In genomic region chr2:161763153-161763552, GRCh38 we compare ENCODE assay signal across 39 cellular contexts.
"Had no signal": no experiment of that assay in that cellular context is flagged by ENCODE, and none has a peak within 500 bp of the region (broad histone marks: within the 10 kb centered on the region; RNA-seq: fewer than 3 reads in every experiment).

No MANE protein-coding gene starts in this region.

- H3K27me3 Mint-ChIP-seq: activated naive CD4-positive, alpha-beta T cell treated with anti-CD3 and anti-CD28 coated beads, Interleukin-2, amount 10 ng/mL, durations not matched to agents 7 days and 5 days; activated T-helper 17 cell treated with anti-CD3 and anti-CD28 coated beads, Interleukin-2, amount 50 U/mL, for 72 hours; brain had no signal

- H3K36me3 Mint-ChIP-seq: activated naive CD4-positive, alpha-beta T cell treated with anti-CD3 and anti-CD28 coated beads, Interleukin-2, amount 10 ng/mL, durations not matched to agents 7 days and 5 days; activated naive CD4-positive, alpha-beta T cell treated with anti-CD3 and anti-CD28 coated beads, Interleukin-2, amount 50 U/mL, for 24 hours; activated naive CD4-positive, alpha-beta T cell treated with anti-CD3 and anti-CD28 coated beads, Interleukin-2, amount 50 U/mL, for 72 hours; activated naive CD8-positive, alpha-beta T cell; activated naive CD8-positive, alpha-beta T cell treated with anti-CD3 and anti-CD28 coated beads for 36 hours; activated naive CD8-positive, alpha-beta T cell treated with anti-CD3 and anti-CD28 coated beads, Interleukin-2, amount 10 ng/mL, durations not matched to agents 7 days and 5 days; brain had no signal

- H3K9me3 Mint-ChIP-seq: activated naive CD4-positive, alpha-beta T cell treated with anti-CD3 and anti-CD28 coated beads for 36 hours; activated naive CD4-positive, alpha-beta T cell treated with anti-CD3 and anti-CD28 coated beads, Interleukin-2, amount 10 ng/mL, durations not matched to agents 7 days and 5 days; activated naive CD4-positive, alpha-beta T cell treated with anti-CD3 and anti-CD28 coated beads, Interleukin-2, amount 50 U/mL, for 24 hours; activated naive CD4-positive, alpha-beta T cell treated with anti-CD3 and anti-CD28 coated beads, Interleukin-2, amount 50 U/mL, for 72 hours; activated naive CD8-positive, alpha-beta T cell treated with anti-CD3 and anti-CD28 coated beads for 36 hours; activated naive CD8-positive, alpha-beta T cell treated with anti-CD3 and anti-CD28 coated beads, Interleukin-2, amount 10 ng/mL, durations not matched to agents 7 days and 5 days; activated naive CD8-positive, alpha-beta T cell treated with anti-CD3 and anti-CD28 coated beads, Interleukin-2, amount 50 U/mL, for 24 hours; activated T-cell treated with anti-CD3 and anti-CD28 coated beads, Interleukin-2, amount 50 U/mL, for 24 hours; activated T-cell treated with anti-CD3 and anti-CD28 coated beads, Interleukin-2, amount 50 U/mL, for 4 hours; activated T-cell treated with anti-CD3 and anti-CD28 coated beads, Interleukin-2, amount 50 U/mL, for 72 hours; activated T-helper 1 cell treated with anti-CD3 and anti-CD28 coated beads, Interleukin-12 subunit alpha, Interleukin-12 subunit beta, Interleukin-2, Interleukin-4 antibody, amounts not matched to agents 30 ng/mL and 10 ng/mL and 1 ng/mL, durations not matched to agents 14 hours and 24 hours and 36 hours; activated T-helper 17 cell treated with anti-CD3 and anti-CD28 coated beads, Interleukin-2, amount 50 U/mL, for 72 hours; activated T-helper 2 cell treated with anti-CD3 and anti-CD28 coated beads, Interferon-gamma antibody, Interleukin-2, Interleukin-4, amounts not matched to agents 10 μg/mL and 5 μg/mL and 100 μg/mL, durations not matched to agents 14 hours and 24 hours and 36 hours; brain; central memory CD8-positive, alpha-beta T cell had no signal

- H3K27ac ChIP-seq: adrenal gland, ascending aorta, body of pancreas, brain microvascular endothelial cell, breast epithelium, cardiac muscle cell had no signal

- H3K27me3 ChIP-seq: adrenal gland, ascending aorta, body of pancreas, brain microvascular endothelial cell, breast epithelium, cardiac muscle cell had no signal

- H3K27ac Mint-ChIP-seq: activated naive CD4-positive, alpha-beta T cell treated with anti-CD3 and anti-CD28 coated beads for 36 hours; activated naive CD4-positive, alpha-beta T cell treated with anti-CD3 and anti-CD28 coated beads, Interleukin-2, amount 10 ng/mL, durations not matched to agents 7 days and 5 days; activated naive CD4-positive, alpha-beta T cell treated with anti-CD3 and anti-CD28 coated beads, Interleukin-2, amount 50 U/mL, for 24 hours; activated naive CD4-positive, alpha-beta T cell treated with anti-CD3 and anti-CD28 coated beads, Interleukin-2, amount 50 U/mL, for 72 hours; activated naive CD8-positive, alpha-beta T cell; activated naive CD8-positive, alpha-beta T cell treated with anti-CD3 and anti-CD28 coated beads for 36 hours; activated naive CD8-positive, alpha-beta T cell treated with anti-CD3 and anti-CD28 coated beads, Interleukin-2, amount 10 ng/mL, durations not matched to agents 7 days and 5 days; activated naive CD8-positive, alpha-beta T cell treated with anti-CD3 and anti-CD28 coated beads, Interleukin-2, amount 50 U/mL, for 24 hours; activated T-cell treated with anti-CD3 and anti-CD28 coated beads, Interleukin-2, amount 50 U/mL, for 24 hours; activated T-cell treated with anti-CD3 and anti-CD28 coated beads, Interleukin-2, amount 50 U/mL, for 72 hours; activated T-helper 1 cell treated with anti-CD3 and anti-CD28 coated beads, Interleukin-12 subunit alpha, Interleukin-12 subunit beta, Interleukin-2, Interleukin-4 antibody, amounts not matched to agents 30 ng/mL and 10 ng/mL and 1 ng/mL, durations not matched to agents 14 hours and 24 hours and 36 hours; activated T-helper 17 cell treated with anti-CD3 and anti-CD28 coated beads, Interleukin-2, amount 50 U/mL, for 72 hours; activated T-helper 2 cell treated with anti-CD3 and anti-CD28 coated beads, Interferon-gamma antibody, Interleukin-2, Interleukin-4, amounts not matched to agents 10 μg/mL and 5 μg/mL and 100 μg/mL, durations not matched to agents 14 hours and 24 hours and 36 hours; brain had no signal

- H3K4me1 ChIP-seq: adrenal gland, ascending aorta, body of pancreas, breast epithelium had no signal

- H3K4me3 ChIP-seq: adrenal gland, ascending aorta, body of pancreas, breast epithelium, cardiac muscle cell had no signal

- H3K4me1 Mint-ChIP-seq: activated naive CD4-positive, alpha-beta T cell treated with anti-CD3 and anti-CD28 coated beads, Interleukin-2, amount 10 ng/mL, durations not matched to agents 7 days and 5 days; activated naive CD4-positive, alpha-beta T cell treated with anti-CD3 and anti-CD28 coated beads, Interleukin-2, amount 50 U/mL, for 24 hours; activated naive CD8-positive, alpha-beta T cell treated with anti-CD3 and anti-CD28 coated beads for 36 hours; activated naive CD8-positive, alpha-beta T cell treated with anti-CD3 and anti-CD28 coated beads, Interleukin-2, amount 10 ng/mL, durations not matched to agents 7 days and 5 days; activated naive CD8-positive, alpha-beta T cell treated with anti-CD3 and anti-CD28 coated beads, Interleukin-2, amount 50 U/mL, for 24 hours; activated T-helper 17 cell treated with anti-CD3 and anti-CD28 coated beads, Interleukin-2, amount 50 U/mL, for 72 hours; brain; central memory CD8-positive, alpha-beta T cell had no signal

- ATAC-seq: activated naive CD4-positive, alpha-beta T cell treated with anti-CD3 and anti-CD28 coated beads, Interleukin-2, amount 50 U/mL, for 72 hours; activated naive CD8-positive, alpha-beta T cell treated with anti-CD3 and anti-CD28 coated beads, Interleukin-2, amount 50 U/mL, for 24 hours; activated T-cell treated with anti-CD3 and anti-CD28 coated beads, Interleukin-2, amount 50 U/mL, for 4 hours; activated T-cell treated with anti-CD3 and anti-CD28 coated beads, Interleukin-2, amount 50 U/mL, for 72 hours; activated T-helper 17 cell treated with anti-CD3 and anti-CD28 coated beads, Interleukin-2, amount 50 U/mL, for 72 hours; body of pancreas had no signal

- H3K4me3 Mint-ChIP-seq: activated naive CD4-positive, alpha-beta T cell treated with anti-CD3 and anti-CD28 coated beads for 36 hours; activated naive CD4-positive, alpha-beta T cell treated with anti-CD3 and anti-CD28 coated beads, Interleukin-2, amount 10 ng/mL, durations not matched to agents 7 days and 5 days; activated naive CD4-positive, alpha-beta T cell treated with anti-CD3 and anti-CD28 coated beads, Interleukin-2, amount 50 U/mL, for 24 hours; activated naive CD8-positive, alpha-beta T cell; activated naive CD8-positive, alpha-beta T cell treated with anti-CD3 and anti-CD28 coated beads for 36 hours; activated naive CD8-positive, alpha-beta T cell treated with anti-CD3 and anti-CD28 coated beads, Interleukin-2, amount 10 ng/mL, durations not matched to agents 7 days and 5 days; activated naive CD8-positive, alpha-beta T cell treated with anti-CD3 and anti-CD28 coated beads, Interleukin-2, amount 50 U/mL, for 24 hours; activated T-cell treated with anti-CD3 and anti-CD28 coated beads, Interleukin-2, amount 50 U/mL, for 24 hours; activated T-cell treated with anti-CD3 and anti-CD28 coated beads, Interleukin-2, amount 50 U/mL, for 4 hours; activated T-cell treated with anti-CD3 and anti-CD28 coated beads, Interleukin-2, amount 50 U/mL, for 72 hours; activated T-helper 1 cell treated with anti-CD3 and anti-CD28 coated beads, Interleukin-12 subunit alpha, Interleukin-12 subunit beta, Interleukin-2, Interleukin-4 antibody, amounts not matched to agents 30 ng/mL and 10 ng/mL and 1 ng/mL, durations not matched to agents 14 hours and 24 hours and 36 hours; activated T-helper 17 cell treated with anti-CD3 and anti-CD28 coated beads, Interleukin-2, amount 50 U/mL, for 72 hours; brain; central memory CD8-positive, alpha-beta T cell had no signal

- H3K36me3 ChIP-seq: adrenal gland, ascending aorta, brain microvascular endothelial cell, breast epithelium, cardiac muscle cell had no signal

- H3K9me3 ChIP-seq: adrenal gland, ascending aorta, body of pancreas, breast epithelium had no signal

- DNase-seq: activated effector memory CD4-positive, alpha-beta T cell treated with anti-CD3 and anti-CD28 coated beads, Interleukin-2, amount 50 U/mL, for 16 hours; activated effector memory CD4-positive, alpha-beta T cell treated with Interleukin-2 at 50 U/mL for 16 hours; activated gamma-delta T cell; activated gamma-delta T cell treated with Interleukin-2 at 50 U/mL for 16 hours; activated naive CD4-positive, alpha-beta T cell; activated naive CD4-positive, alpha-beta T cell treated with anti-CD3 and anti-CD28 coated beads for 36 hours; activated naive CD4-positive, alpha-beta T cell treated with anti-CD3 and anti-CD28 coated beads, Interleukin-2, amount 10 ng/mL, durations not matched to agents 7 days and 5 days; activated naive CD4-positive, alpha-beta T cell treated with anti-CD3 and anti-CD28 coated beads, Interleukin-2, amount 50 U/mL, for 16 hours; activated naive CD4-positive, alpha-beta T cell treated with Interleukin-2 at 50 U/mL for 16 hours; activated naive CD8-positive, alpha-beta T cell treated with anti-CD3 and anti-CD28 coated beads for 36 hours; activated naive CD8-positive, alpha-beta T cell treated with anti-CD3 and anti-CD28 coated beads, Interleukin-2, amount 10 ng/mL, durations not matched to agents 7 days and 5 days; activated naive CD8-positive, alpha-beta T cell treated with anti-CD3 and anti-CD28 coated beads, Interleukin-2, amount 50 U/mL, for 24 hours; activated T-cell treated with anti-CD3 and anti-CD28 coated beads, Interleukin-2, amount 50 U/mL, for 24 hours; activated T-cell treated with anti-CD3 and anti-CD28 coated beads, Interleukin-2, amount 50 U/mL, for 4 hours; activated T-cell treated with anti-CD3 and anti-CD28 coated beads, Interleukin-2, amount 50 U/mL, for 48 hours; activated T-cell treated with anti-CD3 and anti-CD28 coated beads, Interleukin-2, amount 50 U/mL, for 72 hours; adrenal gland; amniotic stem cell; amygdala; anterior cingulate cortex; aorta; body of pancreas; brain microvascular endothelial cell; caudate nucleus; central memory CD4-positive, alpha-beta T cell; cerebellar nuclear complex had no signal

- FAIRE-seq: astrocyte, bronchial epithelial cell had no signal
